ENCODE assay signal across 1 cellular context in genomic region chr3:125606291-125606690, GRCh38.
TF ChIP-seq lines count a peak whose summit lies in the region.

No MANE protein-coding gene starts in this region.

TF ChIP-seq in GM23338, 12 proteins besides CTCF, POLR2A, EP300 and RAD21 (continued from another document):
- TF ChIP-seq REST (IDR thresholded peaks at IDR 0.05; ENCODE audit: unreplicated experiment), result no peak
